In the genomic region with DNA sequence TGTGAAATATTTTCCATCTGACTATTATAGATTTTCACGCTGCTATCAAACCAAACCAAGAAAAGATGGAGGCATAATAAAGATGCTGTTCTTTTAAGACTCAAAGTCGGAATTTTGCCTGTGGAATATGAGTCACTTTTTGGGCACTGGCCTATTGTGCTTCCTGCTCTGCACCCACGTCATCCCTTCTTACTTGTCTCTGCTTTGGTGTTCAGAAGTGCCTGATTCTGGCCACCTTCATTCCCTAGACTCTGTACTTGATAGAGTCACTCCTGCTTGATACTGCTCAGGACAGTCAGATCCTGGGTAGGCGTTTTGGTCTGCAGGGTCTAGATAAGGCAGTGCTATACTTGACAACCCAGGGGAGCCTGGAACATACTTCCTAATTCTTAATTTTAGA, we compare ENCODE assay signal across 7 cellular contexts. TPM values are rescaled to one million over a fixed set of nuclear protein-coding genes. Genes with fewer than 3 reads are reported as not detected.
DNase-seq lines count a peak whose midpoint lies in the region; ATAC-seq and TF ChIP-seq lines count a peak whose summit lies in the region.

No MANE protein-coding gene starts in this region.

- H3K36me3 Mint-ChIP-seq in type B pancreatic cell = no peaks in the 10 kb centered on the region

- no peak overlapping the region for H3K27ac Mint-ChIP-seq in type B pancreatic cell

- 22% methylated on average over 4 of the region's 4 CpGs for WGBS in right cardiac atrium

- H3K27me3 Mint-ChIP-seq in type B pancreatic cell = peaks cover 38% of the 10 kb centered on the region

- H3K4me3 ChIP-seq in right cardiac atrium (ENCODE audit: low read length) = peak overlapping the region; percentile 93

- H3K4me1 ChIP-seq in right cardiac atrium (ENCODE audit: control insufficient read depth, insufficient read depth, low read length) = no peaks in the 10 kb centered on the region

- intact Hi-C loops in right cardiac atrium (cut with DNase I) = loop anchor here in 2 of 4 donors (10.0 kb wide), 1 partner anchor 72 kb away; no protein-coding TSS in a partner anchor

- H3K4me3 Mint-ChIP-seq in type B pancreatic cell = peak overlapping the region; percentile 35

- H3K27ac ChIP-seq in right cardiac atrium (ENCODE audit: low read length) = peak overlapping the region; percentile 20

- no peaks in the 10 kb centered on the region for H3K9me3 ChIP-seq in right cardiac atrium (ENCODE audit: control insufficient read depth, low read length)

- no peaks in the 10 kb centered on the region for H3K27me3 ChIP-seq in right cardiac atrium (ENCODE audit: control insufficient read depth, insufficient read depth)

- in situ Hi-C loops in SK-MEL-5 (cut with HindIII; ENCODE audit: low pct_unique_long_range_greater_than_20kb, low sequenced_read_pairs) = no loop called here

- no peak for TF ChIP-seq CTCF in type B pancreatic cell (conservative IDR thresholded peaks at IDR 0.05)

- peak; percentile 81 to 89 for ATAC-seq in right cardiac atrium
- ATAC-seq in GM19328 (IDR thresholded peaks at IDR 0.05; ENCODE audit: unreplicated experiment) = no peak

- DNase-seq in GOT3 (lab: John Stamatoyannopoulos, UW) (peak; percentile 80), SK-MEL-5 (ENCODE audit: low read depth, low spot score) (peak; percentile 52), right cardiac atrium (peak; percentile 30 to 72 (median 45)), type B pancreatic cell (ENCODE audit: extremely low spot score, unreplicated experiment) (no peak), NCI-H748 (lab: John Stamatoyannopoulos, UW; ENCODE audit: unreplicated experiment) (no peak), mesenteric fat pad (ENCODE audit: low spot score) (no peak)

- H3K9me3 Mint-ChIP-seq in type B pancreatic cell = no peaks in the 10 kb centered on the region

- H3K4me1 Mint-ChIP-seq in type B pancreatic cell (ENCODE audit: unreplicated experiment) = peaks cover 6% of the 10 kb centered on the region

RNA-seq across cellular contexts. Expression of a gene that starts 1.9 kb away (rescaled TPM):
- 23.6 and 24.7 TPM in 2 replicates for total RNA-seq in SK-MEL-5 (2014; rRNA removed; shearing (Covaris generic))
- 12.3 and 19.9 TPM in 2 replicates for polyA plus RNA-seq in SK-MEL-5 (2015; cell fraction: cytosol; rRNA removed)
- 48.5 and 55.5 TPM in 2 replicates for polyA plus RNA-seq in SK-MEL-5 (2015; cell fraction: nucleus; rRNA removed)
- total RNA-seq in right cardiac atrium = 10 to 100 TPM; 11.2 to 16.8 (median 12.1) TPM
- polyA plus RNA-seq in right cardiac atrium = 5.9 TPM
- total RNA-seq in type B pancreatic cell (ENCODE audit: low replicate concordance) = 0.75 and 1.4 TPM in 2 replicates
- 16.3 TPM for total RNA-seq in mesenteric fat pad

Comparison
In these comparisons a context has a peak if more than half of its experiments do, and no peak if none do; other contexts are left out.
1. DNase-seq: peak in GOT3 (single experiment), SK-MEL-5 (single experiment) and right cardiac atrium (3 of 3); none in type B pancreatic cell (single experiment), NCI-H748 (single experiment) and mesenteric fat pad (single experiment).